ENCODE assay signal across 2 cellular contexts in genomic region chr17:77329741-77330531, GRCh38.
TF ChIP-seq lines count a peak whose summit lies in the region.

No MANE protein-coding gene starts in this region.

TF ChIP-seq in IMR-90, 13 proteins besides CTCF, POLR2A, EP300 and RAD21:
- TF ChIP-seq MAZ (IDR thresholded peaks at IDR 0.05; ENCODE audit: borderline replicate concordance, low read depth, low read length), result no peak

TF ChIP-seq in SK-N-SH, 30 proteins besides CTCF, POLR2A, EP300 and RAD21:
- TF ChIP-seq RXRA (IDR thresholded peaks at IDR 0.05; ENCODE audit: borderline replicate concordance, low read depth) (no peak), SIN3A (IDR thresholded peaks at IDR 0.05; ENCODE audit: borderline replicate concordance, low read depth, low read length) (no peak), FOXM1 (IDR thresholded peaks at IDR 0.05; ENCODE audit: low read depth) (no peak), NFIC (IDR thresholded peaks at IDR 0.05; ENCODE audit: borderline replicate concordance) (no peak), MXI1 (IDR thresholded peaks at IDR 0.05; ENCODE audit: low read depth, low read length) (no peak), REST (IDR thresholded peaks at IDR 0.05; ENCODE audit: low read depth, low read length) (no peak), NRF1 (IDR thresholded peaks at IDR 0.05; ENCODE audit: low read depth, low read length) (no peak), FOSL2 (IDR thresholded peaks at IDR 0.05; ENCODE audit: borderline replicate concordance, low read depth) (no peak), GABPA (IDR thresholded peaks at IDR 0.05; ENCODE audit: low read depth) (no peak), ELF1 (IDR thresholded peaks at IDR 0.05) (no peak), EZH2phosphoT487 (IDR thresholded peaks at IDR 0.05; ENCODE audit: borderline replicate concordance, low read depth) (no peak), YY1 (IDR thresholded peaks at IDR 0.05; ENCODE audit: low read depth) (no peak), FOXJ3 (CRISPR knock-in tag; IDR thresholded peaks at IDR 0.05) (no peak), RCOR1 (IDR thresholded peaks at IDR 0.05; ENCODE audit: low read length) (no peak), CHD2 (IDR thresholded peaks at IDR 0.05; ENCODE audit: low read length, partially characterized antibody) (no peak), IRF3 (IDR thresholded peaks at IDR 0.05; ENCODE audit: low read depth, low read length) (no peak)
- TF ChIP-seq, protein P1, sequence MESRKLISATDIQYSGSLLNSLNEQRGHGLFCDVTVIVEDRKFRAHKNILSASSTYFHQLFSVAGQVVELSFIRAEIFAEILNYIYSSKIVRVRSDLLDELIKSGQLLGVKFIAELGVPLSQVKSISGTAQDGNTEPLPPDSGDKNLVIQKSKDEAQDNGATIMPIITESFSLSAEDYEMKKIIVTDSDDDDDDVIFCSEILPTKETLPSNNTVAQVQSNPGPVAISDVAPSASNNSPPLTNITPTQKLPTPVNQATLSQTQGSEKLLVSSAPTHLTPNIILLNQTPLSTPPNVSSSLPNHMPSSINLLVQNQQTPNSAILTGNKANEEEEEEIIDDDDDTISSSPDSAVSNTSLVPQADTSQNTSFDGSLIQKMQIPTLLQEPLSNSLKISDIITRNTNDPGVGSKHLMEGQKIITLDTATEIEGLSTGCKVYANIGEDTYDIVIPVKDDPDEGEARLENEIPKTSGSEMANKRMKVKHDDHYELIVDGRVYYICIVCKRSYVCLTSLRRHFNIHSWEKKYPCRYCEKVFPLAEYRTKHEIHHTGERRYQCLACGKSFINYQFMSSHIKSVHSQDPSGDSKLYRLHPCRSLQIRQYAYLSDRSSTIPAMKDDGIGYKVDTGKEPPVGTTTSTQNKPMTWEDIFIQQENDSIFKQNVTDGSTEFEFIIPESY (IDR thresholded peaks at IDR 0.05; ENCODE audit: borderline replicate concordance, low read depth), result no peak
- TF ChIP-seq, protein P2, sequence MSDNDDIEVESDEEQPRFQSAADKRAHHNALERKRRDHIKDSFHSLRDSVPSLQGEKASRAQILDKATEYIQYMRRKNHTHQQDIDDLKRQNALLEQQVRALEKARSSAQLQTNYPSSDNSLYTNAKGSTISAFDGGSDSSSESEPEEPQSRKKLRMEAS (IDR thresholded peaks at IDR 0.05; ENCODE audit: low read depth), result no peak
- TF ChIP-seq, protein P3, sequence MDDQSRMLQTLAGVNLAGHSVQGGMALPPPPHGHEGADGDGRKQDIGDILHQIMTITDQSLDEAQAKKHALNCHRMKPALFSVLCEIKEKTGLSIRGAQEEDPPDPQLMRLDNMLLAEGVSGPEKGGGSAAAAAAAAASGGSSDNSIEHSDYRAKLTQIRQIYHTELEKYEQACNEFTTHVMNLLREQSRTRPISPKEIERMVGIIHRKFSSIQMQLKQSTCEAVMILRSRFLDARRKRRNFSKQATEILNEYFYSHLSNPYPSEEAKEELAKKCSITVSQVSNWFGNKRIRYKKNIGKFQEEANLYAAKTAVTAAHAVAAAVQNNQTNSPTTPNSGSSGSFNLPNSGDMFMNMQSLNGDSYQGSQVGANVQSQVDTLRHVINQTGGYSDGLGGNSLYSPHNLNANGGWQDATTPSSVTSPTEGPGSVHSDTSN (IDR thresholded peaks at IDR 0.05), result no peak
- TF ChIP-seq, protein P4, sequence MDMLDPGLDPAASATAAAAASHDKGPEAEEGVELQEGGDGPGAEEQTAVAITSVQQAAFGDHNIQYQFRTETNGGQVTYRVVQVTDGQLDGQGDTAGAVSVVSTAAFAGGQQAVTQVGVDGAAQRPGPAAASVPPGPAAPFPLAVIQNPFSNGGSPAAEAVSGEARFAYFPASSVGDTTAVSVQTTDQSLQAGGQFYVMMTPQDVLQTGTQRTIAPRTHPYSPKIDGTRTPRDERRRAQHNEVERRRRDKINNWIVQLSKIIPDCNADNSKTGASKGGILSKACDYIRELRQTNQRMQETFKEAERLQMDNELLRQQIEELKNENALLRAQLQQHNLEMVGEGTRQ (IDR thresholded peaks at IDR 0.05; ENCODE audit: borderline replicate concordance, low read depth, low read length), result no peak
